Comparison of ENCODE assay signal across 8 cellular contexts in genomic region chr22:16824718-16825687, GRCh38. TPM values are rescaled to one million over a fixed set of nuclear protein-coding genes. Genes with fewer than 3 reads are reported as not detected.
DNase-seq lines count a peak whose midpoint lies in the region; ATAC-seq and TF ChIP-seq lines count a peak whose summit lies in the region.

Gene XKR3, minus strand, starts transcription at chr22:16825411. Its CDS starts 17,338 bp downstream, at chr22:16808073.

- TF ChIP-seq EP300 in suprapubic skin (IDR thresholded peaks at IDR 0.05) = no peak

- H3K36me3 ChIP-seq in suprapubic skin = no peaks in the 10 kb centered on the region

- no peaks in the 10 kb centered on the region for H3K27me3 ChIP-seq in suprapubic skin

- WGBS in suprapubic skin = 45% methylated on average over 9 of the region's 9 CpGs

- H3K4me3 ChIP-seq in coronary artery = peak within 1 kb of the TSS; percentile 54
- H3K4me3 ChIP-seq in suprapubic skin = no peak within 1 kb of the TSS

- H3K4me1 ChIP-seq in suprapubic skin = peaks cover 8% of the 10 kb centered on the region

- no peak for TF ChIP-seq POLR2A in suprapubic skin (IDR thresholded peaks at IDR 0.05)

- H3K9me3 ChIP-seq in suprapubic skin = peaks cover 3% of the 10 kb centered on the region

- DNase-seq in A172 (ENCODE audit: low spot score) = peak; percentile 29
- DNase-seq in MV-4-11 (lab: John Stamatoyannopoulos, UW) = peak; percentile 62
- no peak for DNase-seq in coronary artery (ENCODE audit: low spot score)
- no peak for DNase-seq in EL
- DNase-seq in suprapubic skin (ENCODE audit: low spot score in 2 of 2) = no peak
- DNase-seq in NCI-H82 (lab: John Stamatoyannopoulos, UW) = no peak

- TF ChIP-seq CTCF in coronary artery (IDR thresholded peaks at IDR 0.05) = no peak
- TF ChIP-seq CTCF in suprapubic skin (IDR thresholded peaks at IDR 0.05) = no peak

- ATAC-seq in GM19351 (IDR thresholded peaks at IDR 0.05; ENCODE audit: unreplicated experiment) (peak; percentile 86), GM19023 (IDR thresholded peaks at IDR 0.05; ENCODE audit: unreplicated experiment) (no peak)

- H3K27ac ChIP-seq in coronary artery (no peak within 1 kb of the TSS), suprapubic skin (no peak within 1 kb of the TSS)

RNA-seq across cellular contexts. Expression of gene XKR3, which starts in this region (rescaled TPM):
- 0.14 TPM in 1 of 2 replicates, not detected in the other for total RNA-seq in A172 (2014; rRNA removed; shearing (Covaris generic))
- not detected for total RNA-seq in suprapubic skin

Comparison
In these comparisons a context has a peak if more than half of its experiments do, and no peak if none do; other contexts are left out.
1. Peak in DNase-seq in A172; RNA of the gene not detected or under 1 TPM.